In genomic region chr1:27659497-27660299, GRCh38 we compare ENCODE assay signal across 1 cellular context.
TF ChIP-seq lines count a peak whose summit lies in the region.

No MANE protein-coding gene starts in this region.

TF ChIP-seq in GM12878, 131 proteins besides CTCF, POLR2A, EP300 and RAD21 (continued from another document and continues in another):
- TF ChIP-seq ZBTB40 (IDR thresholded peaks at IDR 0.05; ENCODE audit: borderline replicate concordance) (no peak), MYB (IDR thresholded peaks at IDR 0.05; ENCODE audit: borderline replicate concordance, low read depth, low read length) (no peak), ZNF207 (IDR thresholded peaks at IDR 0.05; ENCODE audit: borderline replicate concordance) (no peak), ZNF622 (IDR thresholded peaks at IDR 0.05) (no peak), PML (IDR thresholded peaks at IDR 0.05; ENCODE audit: low read length) (no peak), E2F8 (IDR thresholded peaks at IDR 0.05; ENCODE audit: low read depth, partially characterized antibody) (no peak), PKNOX1 (IDR thresholded peaks at IDR 0.05) (peak; percentile 90), POU2F2 (IDR thresholded peaks at IDR 0.05; ENCODE audit: borderline replicate concordance, low read depth, low read length) (peak; percentile 37; the same call in 1 of the 3 replicates), MTA2 (IDR thresholded peaks at IDR 0.05; ENCODE audit: low read depth) (0 out of 2 replicates have a peak, but pooled peaks have one; percentile 4), CHD1 (IDR thresholded peaks at IDR 0.05; ENCODE audit: low read depth, low read length) (no peak), ATF7 (IDR thresholded peaks at IDR 0.05; ENCODE audit: low read depth) (no peak; the same call in none of the 2 replicates), IKZF2 (IDR thresholded peaks at IDR 0.05) (0 out of 4 replicates have a peak, but pooled peaks of 1 of the 2 experiments have one; percentile 6), USF1 (IDR thresholded peaks at IDR 0.05; ENCODE audit: borderline replicate concordance, extremely low read length, insufficient read depth, low read depth, low read length) (no peak), FOXM1 (IDR thresholded peaks at IDR 0.05; ENCODE audit: low read depth, low read length) (no peak), KDM1A (IDR thresholded peaks at IDR 0.05; ENCODE audit: borderline replicate concordance) (no peak), ZNF217 (IDR thresholded peaks at IDR 0.05) (no peak), NR2C1 (IDR thresholded peaks at IDR 0.05) (no peak), ZBTB4 (CRISPR knock-in tag; IDR thresholded peaks at IDR 0.05) (no peak), MAX (IDR thresholded peaks at IDR 0.05; ENCODE audit: low read depth, low read length) (no peak; the same call in 1 of the 2 replicates), TCF3 (IDR thresholded peaks at IDR 0.05; ENCODE audit: borderline replicate concordance, insufficient read depth, low read depth, low read length) (peak; percentile 44; the same call in 1 of the 2 replicates), BHLHE40 (IDR thresholded peaks at IDR 0.05; ENCODE audit: borderline replicate concordance in 1 of 2, low read depth in 2 of 2, low read length in 1 of 2) (peak; percentile 88 to 97), ZNF687 (IDR thresholded peaks at IDR 0.05) (0 out of 2 replicates have a peak, but pooled peaks have one; percentile 34), ZNF24 (IDR thresholded peaks at IDR 0.05) (peak; percentile 73), TBL1XR1 (IDR thresholded peaks at IDR 0.05; ENCODE audit: low read depth, low read length) (no peak), PBX3 (IDR thresholded peaks at IDR 0.05; ENCODE audit: insufficient replicate concordance, low read depth, low read length) (peak; percentile 80), BMI1 (IDR thresholded peaks at IDR 0.05; ENCODE audit: borderline replicate concordance) (peak; percentile 22; the same call in 1 of the 2 replicates), ZBTB33 (IDR thresholded peaks at IDR 0.05) (no peak), SREBF1 (IDR thresholded peaks at IDR 0.05; ENCODE audit: low read length) (no peak), KAT2A (conservative IDR thresholded peaks at IDR 0.05; ENCODE audit: control insufficient read depth, low read depth, low read length) (no peak), NFYA (IDR thresholded peaks at IDR 0.05; ENCODE audit: borderline replicate concordance, low read depth, low read length) (no peak), RAD51 (IDR thresholded peaks at IDR 0.05) (no peak), TARDBP (IDR thresholded peaks at IDR 0.05; ENCODE audit: borderline replicate concordance) (no peak)
